Comparison of ENCODE assay signal across 15 cellular contexts in genomic region chr1:25442178-25442577, GRCh38. TPM values are rescaled to one million over a fixed set of nuclear protein-coding genes. Genes with fewer than 3 reads are reported as not detected.
DNase-seq lines count a peak whose midpoint lies in the region; ATAC-seq, FAIRE-seq and TF ChIP-seq lines count a peak whose summit lies in the region.
"Had no signal": no experiment of that assay in that cellular context is flagged by ENCODE, and none has a peak within 500 bp of the region (broad histone marks: within the 10 kb centered on the region; RNA-seq: fewer than 3 reads in every experiment).

No MANE protein-coding gene starts in this region.

- H3K36me3 ChIP-seq in bronchial epithelial cell (ENCODE audit: control insufficient read depth, insufficient read depth, low read length) (no peaks in the 10 kb centered on the region), MM.1S (replicated peaks; ENCODE audit: insufficient read depth, low read length) (no peaks in the 10 kb centered on the region)

- no peaks in the 10 kb centered on the region for H3K9me3 ChIP-seq in MM.1S (replicated peaks; ENCODE audit: insufficient read depth, low read length)
- H3K9me3 ChIP-seq: left ventricle myocardium inferior had no signal

- H3K79me2 ChIP-seq in MM.1S (ENCODE audit: low read length) = peaks cover 37% of the 10 kb centered on the region

- no peak overlapping the region for H3K4me2 ChIP-seq in MM.1S (ENCODE audit: low read depth, low read length)

- H3K27me3 ChIP-seq in bronchial epithelial cell (ENCODE audit: control insufficient read depth, insufficient read depth, low read length) (no peaks in the 10 kb centered on the region), MM.1S (replicated peaks; ENCODE audit: insufficient read depth, low read length) (no peaks in the 10 kb centered on the region)

- H4K20me1 ChIP-seq in MM.1S (ENCODE audit: insufficient read depth, low read length) = no peaks in the 10 kb centered on the region

- H3F3A ChIP-seq in MM.1S (ENCODE audit: insufficient read depth, low read length) = no peaks in the 10 kb centered on the region

- no peak for TF ChIP-seq CTCF in bronchial epithelial cell (IDR thresholded peaks at IDR 0.05; ENCODE audit: insufficient read depth, low read length, severe bottlenecking)
- no peak for TF ChIP-seq CTCF in MM.1S (IDR thresholded peaks at IDR 0.05; ENCODE audit: low read length)

- H3K4me1 ChIP-seq in MM.1S (ENCODE audit: low read length) = no peaks in the 10 kb centered on the region

- ATAC-seq in GM21717 (IDR thresholded peaks at IDR 0.05; ENCODE audit: unreplicated experiment) = no peak
- ATAC-seq: activated CD4-positive, CD25-positive, alpha-beta regulatory T cell treated with anti-CD3 and anti-CD28 coated beads, Interleukin-2, amount 50 U/mL, for 24 hours had no signal

- H3K27ac ChIP-seq in MM.1S (ENCODE audit: low read length) = no peak overlapping the region
- H3K27ac ChIP-seq: left ventricle myocardium inferior had no signal

- no peak for FAIRE-seq in bronchial epithelial cell (lab: Jason Lieb, UNC)
- FAIRE-seq: GM18507 had no signal

- no peak overlapping the region for H3K9ac ChIP-seq in MM.1S (ENCODE audit: low read length)

- no peak overlapping the region for H2AFZ ChIP-seq in MM.1S (ENCODE audit: low read length)

- no peaks in the 10 kb centered on the region for H3K9me2 ChIP-seq in MM.1S (replicated peaks; ENCODE audit: insufficient read depth, low read length)

- no peak overlapping the region for H3K4me3 ChIP-seq in bronchial epithelial cell (ENCODE audit: low read depth, low read length)
- no peak overlapping the region for H3K4me3 ChIP-seq in MM.1S (ENCODE audit: low read length)
- H3K4me3 ChIP-seq: left ventricle myocardium inferior had no signal

- peak; percentile 32 for DNase-seq in EL
- DNase-seq in NCI-H2227 treated with DMSO at 0.1 percent for 48 hours (lab: John Stamatoyannopoulos, UW) = peak; percentile 50
- peak; percentile 44 for DNase-seq in bronchial epithelial cell (ENCODE audit: low read depth)
- peak; percentile 84 to 94 for DNase-seq in lung microvascular endothelial cell (ENCODE audit: low read depth in 2 of 2)
- DNase-seq in MM.1S = no peak
- no peak for DNase-seq in GOT3 (lab: John Stamatoyannopoulos, UW)
- no peak for DNase-seq in activated CD8-positive, alpha-beta memory T cell treated with anti-CD3 and anti-CD28 coated beads, Interleukin-2, amount 50 U/mL, for 4 hours
- DNase-seq: effector memory CD4-positive, alpha-beta T cell; GF-D8; H7; head of caudate nucleus; left ventricle myocardium inferior had no signal

RNA-seq across cellular contexts. Expression of gene MACO1, which starts 11.5 kb away (rescaled TPM):
- total RNA-seq in bronchial epithelial cell (11.9 and 17.4 TPM in 2 replicates), lung microvascular endothelial cell (15.9 and 21.8 TPM in 2 replicates)

RNA-seq across cellular contexts. Expression of gene RHCE, which starts 21.6 kb away (rescaled TPM):
- total RNA-seq in bronchial epithelial cell (2.0 and 3.7 TPM in 2 replicates), lung microvascular endothelial cell (0.60 and 1.3 TPM in 2 replicates)

Comparison
In these comparisons a context has a peak if more than half of its experiments do, and no peak if none do; other contexts are left out.
1. DNase-seq: peak in EL (single experiment), NCI-H2227 treated with DMSO at 0.1 percent for 48 hours (single experiment), bronchial epithelial cell (single experiment) and lung microvascular endothelial cell (2 of 2); none in MM.1S (single experiment), GOT3 (single experiment) and activated CD8-positive, alpha-beta memory T cell treated with anti-CD3 and anti-CD28 coated beads, Interleukin-2, amount 50 U/mL, for 4 hours (single experiment).